In genomic region chr12:106288510-106289195, GRCh38 we compare ENCODE assay signal across 1 cellular context.
TF ChIP-seq lines count a peak whose summit lies in the region.

No MANE protein-coding gene starts in this region.

TF ChIP-seq in K562, 482 proteins besides CTCF, POLR2A, EP300 and RAD21 (continued from another document and continues in another):
- TF ChIP-seq PRDM10 (IDR thresholded peaks at IDR 0.05; ENCODE audit: partially characterized antibody) (no peak), DACH1 (IDR thresholded peaks at IDR 0.05; ENCODE audit: partially characterized antibody) (no peak), MYBL2 (IDR thresholded peaks at IDR 0.05; ENCODE audit: low read depth) (no peak), MYBL2 (CRISPR knock-in tag; IDR thresholded peaks at IDR 0.05; ENCODE audit: borderline replicate concordance) (no peak), GABPB2 (CRISPR knock-in tag; conservative IDR thresholded peaks at IDR 0.05) (no peak), FOS (IDR thresholded peaks at IDR 0.05; ENCODE audit: extremely low read depth, insufficient read length) (peak; percentile 56), SIRT6 (IDR thresholded peaks at IDR 0.05; ENCODE audit: low read depth, low read length) (no peak), SRSF3 (IDR thresholded peaks at IDR 0.05; ENCODE audit: insufficient read depth, low read length) (no peak), CBFA2T3 (IDR thresholded peaks at IDR 0.05) (peak; percentile 48; the same call in 1 of the 2 replicates), SMAD1 (IDR thresholded peaks at IDR 0.05; ENCODE audit: low read depth, low read length, partially characterized antibody) (no peak), ZNF212 (CRISPR knock-in tag; IDR thresholded peaks at IDR 0.05) (no peak), TCF7L2 (IDR thresholded peaks at IDR 0.05; ENCODE audit: low read depth, low read length) (no peak), SMARCB1 (IDR thresholded peaks at IDR 0.05; ENCODE audit: insufficient read length, low read depth) (no peak), SPI1 (IDR thresholded peaks at IDR 0.05; ENCODE audit: borderline replicate concordance, low read depth, low read length) (no peak), ARID1B (IDR thresholded peaks at IDR 0.05) (peak; percentile 88), ZC3H11A (IDR thresholded peaks at IDR 0.05; ENCODE audit: low read depth, low read length) (no peak), SFPQ (IDR thresholded peaks at IDR 0.05; ENCODE audit: low read depth, low read length) (no peak), ZNF57 (CRISPR knock-in tag; IDR thresholded peaks at IDR 0.05) (no peak), ZNF384 (IDR thresholded peaks at IDR 0.05; ENCODE audit: low read depth, low read length) (no peak), UBTF (IDR thresholded peaks at IDR 0.05; ENCODE audit: borderline replicate concordance in 1 of 2, low read depth in 2 of 2, low read length in 2 of 2) (no peak), TFE3 (CRISPR knock-in tag; IDR thresholded peaks at IDR 0.05) (no peak), MEF2A (IDR thresholded peaks at IDR 0.05; ENCODE audit: control insufficient read depth, low read depth, low read length) (no peak), BDP1 (IDR thresholded peaks at IDR 0.05; ENCODE audit: insufficient read depth, insufficient read length) (no peak), HDAC8 (tag; IDR thresholded peaks at IDR 0.05) (peak; percentile 87), FOXJ3 (CRISPR knock-in tag; IDR thresholded peaks at IDR 0.05) (no peak), JUNB (CRISPR knock-in tag; conservative IDR thresholded peaks at IDR 0.05) (peak; percentile 60; the same call in 1 of the 2 replicates), IRF2 (CRISPR knock-in tag; IDR thresholded peaks at IDR 0.05) (no peak), NR4A1 (CRISPR knock-in tag; IDR thresholded peaks at IDR 0.05) (no peak), NR4A1 (tag; IDR thresholded peaks at IDR 0.05) (0 out of 2 replicates have a peak, but pooled peaks have one; percentile 68), ZNF592 (IDR thresholded peaks at IDR 0.05) (peak; percentile 45; the same call in 1 of the 2 replicates), SMAD4 (CRISPR knock-in tag; conservative IDR thresholded peaks at IDR 0.05) (peak; percentile 73), MCM2 (IDR thresholded peaks at IDR 0.05; ENCODE audit: low read depth) (no peak), NR2C2 (CRISPR knock-in tag; IDR thresholded peaks at IDR 0.05) (no peak), NR2C2 (tag; IDR thresholded peaks at IDR 0.05) (peak; percentile 65), ZNF584 (CRISPR knock-in tag; IDR thresholded peaks at IDR 0.05; ENCODE audit: low read depth) (peak; percentile 83), ZKSCAN1 (IDR thresholded peaks at IDR 0.05; ENCODE audit: low read depth, low read length) (no peak), IRF1 (CRISPR knock-in tag; IDR thresholded peaks at IDR 0.05; ENCODE audit: borderline replicate concordance) (no peak), PURB (CRISPR knock-in tag; IDR thresholded peaks at IDR 0.05; ENCODE audit: low read depth) (no peak), TOE1 (IDR thresholded peaks at IDR 0.05; ENCODE audit: borderline replicate concordance) (no peak), TOE1 (CRISPR knock-in tag; IDR thresholded peaks at IDR 0.05; ENCODE audit: borderline replicate concordance, low read depth) (no peak), ZNF395 (CRISPR knock-in tag; IDR thresholded peaks at IDR 0.05) (peak; percentile 83), ZNF75A (CRISPR knock-in tag; IDR thresholded peaks at IDR 0.05) (no peak), ZZZ3 (IDR thresholded peaks at IDR 0.05) (no peak), TRIM24 (IDR thresholded peaks at IDR 0.05) (peak; percentile 87 to 91), PKNOX1 (IDR thresholded peaks at IDR 0.05) (peak; percentile 75), HNRNPLL (IDR thresholded peaks at IDR 0.05; ENCODE audit: low read depth, low read length, poor library complexity, severe bottlenecking) (no peak), L3MBTL2 (IDR thresholded peaks at IDR 0.05) (peak; percentile 83), ZNF699 (CRISPR knock-in tag; IDR thresholded peaks at IDR 0.05; ENCODE audit: insufficient replicate concordance) (no peak), PRPF4 (IDR thresholded peaks at IDR 0.05; ENCODE audit: insufficient read depth, low read depth, low read length, poor library complexity, severe bottlenecking) (no peak), SMARCE1 (IDR thresholded peaks at IDR 0.05) (peak; percentile 82), ZNF274 (IDR thresholded peaks at IDR 0.05; ENCODE audit: borderline replicate concordance, low read depth, low read length) (no peak)
